17 cellular contexts compared by ENCODE assay signal in the genomic region with DNA sequence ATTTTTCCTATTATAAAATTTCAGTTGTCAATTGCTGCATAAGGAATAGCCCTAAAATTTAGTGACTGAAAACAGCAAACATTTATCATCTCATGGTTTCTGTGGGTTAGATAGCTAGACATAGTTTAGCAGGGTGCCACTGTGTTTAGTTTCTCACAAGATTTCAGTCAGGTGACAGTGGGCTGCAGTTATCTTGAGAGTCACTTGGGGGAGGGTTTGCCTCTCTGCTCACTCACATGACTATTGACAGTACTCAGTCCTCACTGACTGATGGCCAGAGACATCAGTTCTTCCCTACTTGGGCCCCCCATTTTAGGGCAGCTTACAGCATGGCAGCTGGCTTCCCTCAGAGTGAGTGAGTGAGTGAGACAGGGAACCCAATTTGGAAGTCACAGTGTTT. TPM values are rescaled to one million over a fixed set of nuclear protein-coding genes. Genes with fewer than 3 reads are reported as not detected.
DNase-seq lines count a peak whose midpoint lies in the region; ATAC-seq and TF ChIP-seq lines count a peak whose summit lies in the region.
"Had no signal": no experiment of that assay in that cellular context is flagged by ENCODE, and none has a peak within 500 bp of the region (broad histone marks: within the 10 kb centered on the region; RNA-seq: fewer than 3 reads in every experiment).

No MANE protein-coding gene starts in this region.

- no peak overlapping the region for H3K27ac Mint-ChIP-seq in activated CD8-positive, alpha-beta T cell treated with anti-CD3 and anti-CD28 coated beads for 36 hours
- H3K27ac Mint-ChIP-seq: CD4-positive, CD25-positive, alpha-beta regulatory T cell had no signal

- no peaks in the 10 kb centered on the region for H4K20me1 ChIP-seq in hepatocyte (ENCODE audit: insufficient read depth, poor library complexity, severe bottlenecking)

- no peak overlapping the region for H2AFZ ChIP-seq in hepatocyte

- no peaks in the 10 kb centered on the region for H3K9me3 ChIP-seq in hepatocyte (ENCODE audit: low read depth)
- H3K9me3 ChIP-seq: SK-N-SH had no signal

- no peaks in the 10 kb centered on the region for H3K27me3 Mint-ChIP-seq in activated CD8-positive, alpha-beta T cell treated with anti-CD3 and anti-CD28 coated beads for 36 hours
- H3K27me3 Mint-ChIP-seq: CD4-positive, CD25-positive, alpha-beta regulatory T cell had no signal

- H3K4me3 Mint-ChIP-seq in activated CD8-positive, alpha-beta T cell treated with anti-CD3 and anti-CD28 coated beads for 36 hours, result no peak overlapping the region
- H3K4me3 Mint-ChIP-seq: CD4-positive, CD25-positive, alpha-beta regulatory T cell had no signal

- no peaks in the 10 kb centered on the region for H3K9me3 Mint-ChIP-seq in activated CD8-positive, alpha-beta T cell treated with anti-CD3 and anti-CD28 coated beads for 36 hours
- H3K9me3 Mint-ChIP-seq: CD4-positive, CD25-positive, alpha-beta regulatory T cell had no signal

- no peak overlapping the region for H3K4me2 ChIP-seq in hepatocyte
- H3K4me2 ChIP-seq: SK-N-SH had no signal

- no peaks in the 10 kb centered on the region for H3K36me3 ChIP-seq in hepatocyte (replicated peaks; ENCODE audit: insufficient read depth, low read depth)

- TF ChIP-seq CTCF in GM12865 (IDR thresholded peaks at IDR 0.05; ENCODE audit: insufficient read depth, low read depth, low read length, missing control alignments), result no peak
- TF ChIP-seq CTCF in GM20000 (IDR thresholded peaks at IDR 0.05; ENCODE audit: extremely low read depth, missing control alignments), result no peak
- TF ChIP-seq CTCF in hepatocyte (IDR thresholded peaks at IDR 0.05; ENCODE audit: poor library complexity), result no peak
- TF ChIP-seq CTCF in activated CD8-positive, alpha-beta T cell treated with anti-CD3 and anti-CD28 coated beads for 36 hours (IDR thresholded peaks at IDR 0.05), result no peak

- no peaks in the 10 kb centered on the region for H3K27me3 ChIP-seq in hepatocyte

- ATAC-seq in activated CD8-positive, alpha-beta T cell treated with anti-CD3 and anti-CD28 coated beads for 36 hours, result no peak
- no peak for ATAC-seq in GM19397 (IDR thresholded peaks at IDR 0.05; ENCODE audit: unreplicated experiment)

- CTCF ChIA-PET in activated CD8-positive, alpha-beta T cell treated with anti-CD3 and anti-CD28 coated beads for 36 hours (lab: Charles Lee), result interaction anchor here (1.2 kb wide), 1 partner anchor 43 kb away, joined by 3 read pairs; no protein-coding TSS in a partner anchor

- no peaks in the 10 kb centered on the region for H3K79me2 ChIP-seq in hepatocyte

- intact Hi-C loops in activated CD8-positive, alpha-beta T cell treated with anti-CD3 and anti-CD28 coated beads for 36 hours (cut with micrococcal nuclease), result no loop called here

- H3K4me3 ChIP-seq in GM12865 (ENCODE audit: low read depth, low read length) (no peak overlapping the region), hepatocyte (no peak overlapping the region)

- H3K9me2 ChIP-seq in hepatocyte (replicated peaks; ENCODE audit: insufficient read depth), result no peaks in the 10 kb centered on the region
- H3K9me2 ChIP-seq: SK-N-SH had no signal

- no peak overlapping the region for H3K27ac ChIP-seq in hepatocyte

- H3K4me1 Mint-ChIP-seq in activated CD8-positive, alpha-beta T cell treated with anti-CD3 and anti-CD28 coated beads for 36 hours (ENCODE audit: low read depth), result peaks cover 27% of the 10 kb centered on the region

- H3K36me3 Mint-ChIP-seq in activated CD8-positive, alpha-beta T cell treated with anti-CD3 and anti-CD28 coated beads for 36 hours (ENCODE audit: low read depth), result peaks cover 10% of the 10 kb centered on the region

- POLR2A ChIA-PET in activated CD8-positive, alpha-beta T cell treated with anti-CD3 and anti-CD28 coated beads for 36 hours (lab: Charles Lee), result interaction anchor here (0.6 to 0.7 kb wide), 2 partner anchors 29 to 788 kb away, joined by 3 to 4 read pairs; no protein-coding TSS in a partner anchor

- peak; percentile 18 for DNase-seq in GM12865 (ENCODE audit: low read depth)
- DNase-seq in GM20000 (ENCODE audit: low spot score), result peak; percentile 18
- DNase-seq in OCI-M1 (lab: John Stamatoyannopoulos, UW), result peak; percentile 58
- DNase-seq in hepatocyte (ENCODE audit: low spot score), result peak; percentile 10
- no peak for DNase-seq in activated CD8-positive, alpha-beta T cell treated with anti-CD3 and anti-CD28 coated beads for 36 hours
- no peak for DNase-seq in nucleus accumbens (lab: John Stamatoyannopoulos, UW)
- DNase-seq: AML-193; Calu3; CD4-positive, CD25-positive, alpha-beta regulatory T cell; DMS79; Karpas-422; NCI-H1417 treated with DMSO at 0.1 percent for 48 hours; NCI-H2029; NCI-H2227 treated with DMSO at 0.1 percent for 48 hours; NCI-H524 treated with DMSO at 0.1 percent for 48 hours; SK-N-SH had no signal

- H3K4me1 ChIP-seq in hepatocyte (ENCODE audit: insufficient read depth), result no peaks in the 10 kb centered on the region

RNA-seq across cellular contexts. Expression of a gene that starts 42.0 kb away (rescaled TPM):
- total RNA-seq in hepatocyte, result 21.6 and 23.3 TPM in 2 replicates
- polyA plus RNA-seq in hepatocyte, result 14.8 and 15.9 TPM in 2 replicates
- total RNA-seq in activated CD8-positive, alpha-beta T cell treated with anti-CD3 and anti-CD28 coated beads for 36 hours, result 10 to 100 TPM; 11.5 to 14.1 TPM

Comparison
In these comparisons a context has a peak if more than half of its experiments do, and no peak if none do; other contexts are left out.
1. DNase-seq: peak in GM12865 (single experiment), GM20000 (single experiment), OCI-M1 (single experiment) and hepatocyte (single experiment); none in activated CD8-positive, alpha-beta T cell treated with anti-CD3 and anti-CD28 coated beads for 36 hours (single experiment) and nucleus accumbens (0 of 56).